ENCODE assay signal across 8 cellular contexts in the genomic region with DNA sequence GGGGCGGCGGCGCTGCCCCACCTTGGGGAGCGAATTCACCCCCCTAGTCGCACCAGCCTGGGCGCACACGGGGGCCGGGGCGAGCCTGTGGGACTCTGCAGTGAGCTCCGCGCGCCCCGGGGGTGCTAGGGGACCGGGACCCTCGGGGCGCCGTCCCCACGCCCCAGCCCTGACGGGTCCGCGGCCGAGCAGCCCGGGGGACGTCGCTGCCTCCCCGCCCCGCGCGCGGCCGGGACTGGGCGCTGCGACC. TPM values are rescaled to one million over a fixed set of nuclear protein-coding genes. Genes with fewer than 3 reads are reported as not detected.
DNase-seq lines count a peak whose midpoint lies in the region; ATAC-seq, FAIRE-seq and TF ChIP-seq lines count a peak whose summit lies in the region.

No MANE protein-coding gene starts in this region.

- intact Hi-C loops in ascending aorta (cut with DNase I) (loop anchor here (2.0 to 10.0 kb wide), 2 partner anchors 88 to 700 kb away; partner anchors contain the start of gene ATP5PO), uterus (cut with DNase I; ENCODE audit: low total_unique reads) (no loop called here)

- TF ChIP-seq POLR2A in uterus (IDR thresholded peaks at IDR 0.05) (no peak), H54 (IDR thresholded peaks at IDR 0.05; ENCODE audit: low read depth, low read length) (no peak)

- H3K27ac ChIP-seq in ascending aorta, result peak overlapping the region in 1 of 2 donors; percentile 90
- peak overlapping the region; percentile 92 to 95 for H3K27ac ChIP-seq in lung (ENCODE audit: low read depth in 1 of 2, low read length in 1 of 2)
- H3K27ac ChIP-seq in uterus, result peak overlapping the region; percentile 77 to 87

- ATAC-seq in lung (ENCODE audit: insufficient read depth, low FRiP score), result peak; percentile 4

- no peak for FAIRE-seq in H54 (lab: Jason Lieb, UNC)

- H3K9me3 ChIP-seq in ascending aorta (no peaks in the 10 kb centered on the region), lung (ENCODE audit: control insufficient read depth in 2 of 2, insufficient read depth in 1 of 2, low read length in 1 of 2) (no peaks in the 10 kb centered on the region), uterus (no peaks in the 10 kb centered on the region)

- WGBS in lung, 2 donors, result 0 to 1% methylated on average over 14 to 33 of the region's 33 CpGs

- H3K4me1 ChIP-seq in ascending aorta (peaks cover 0 to 2% of the 10 kb centered on the region in 2 donors), lung (ENCODE audit: control insufficient read depth in 2 of 2, insufficient read depth in 2 of 2, low read length in 2 of 2) (peaks cover 8 to 17% of the 10 kb centered on the region in 2 donors), uterus (no peaks in the 10 kb centered on the region)

- TF ChIP-seq CTCF in ascending aorta (IDR thresholded peaks at IDR 0.05) (no peak), lung (IDR thresholded peaks at IDR 0.05; ENCODE audit: control extremely low read depth, extremely low read depth) (no peak), uterus (IDR thresholded peaks at IDR 0.05) (no peak), GM13976 (IDR thresholded peaks at IDR 0.05; ENCODE audit: borderline replicate concordance, control extremely low read depth, extremely low read depth, insufficient read depth, missing control alignments) (no peak)

- in situ Hi-C loops in GM13976 (cut with MboI; ENCODE audit: low sequenced_read_pairs, unreplicated experiment), result loop anchor here (25.0 kb wide), 1 partner anchor 702 kb away; the partner anchor contains the start of gene ATP5PO

- no peaks in the 10 kb centered on the region for H3K36me3 ChIP-seq in ascending aorta
- no peaks in the 10 kb centered on the region for H3K36me3 ChIP-seq in lung (ENCODE audit: control insufficient read depth in 2 of 2, insufficient read depth in 2 of 2, low read length in 2 of 2)
- H3K36me3 ChIP-seq in uterus, result no peaks in the 10 kb centered on the region

- H3K4me3 ChIP-seq in ascending aorta (peak overlapping the region; percentile 74 to 81), lung (peak overlapping the region; percentile 94), uterus (peak overlapping the region; percentile 41 to 75)

- DNase-seq in stimulated activated CD4-positive, alpha-beta T cell treated with anti-CD3 and anti-CD28 coated beads, Interleukin-15, amount 100 ng/mL, for 24 hours, result peak; percentile 13
- DNase-seq in stimulated activated CD4-positive, alpha-beta T cell treated with anti-CD3 and anti-CD28 coated beads, Interleukin-2, amount 100 ng/mL, for 24 hours, result no peak
- no peak for DNase-seq in ascending aorta (ENCODE audit: low spot score in 2 of 2)
- DNase-seq in lung (ENCODE audit: low spot score), result no peak
- no peak for DNase-seq in uterus
- DNase-seq in GM13976 (ENCODE audit: low spot score), result no peak
- DNase-seq in NCI-H2029 (lab: John Stamatoyannopoulos, UW), result no peak
- DNase-seq in H54 (ENCODE audit: insufficient read length, low spot score), result no peak

- H3K27me3 ChIP-seq in ascending aorta (no peaks in the 10 kb centered on the region), lung (ENCODE audit: control insufficient read depth, insufficient read depth) (no peaks in the 10 kb centered on the region), uterus (no peaks in the 10 kb centered on the region)

RNA-seq across cellular contexts. Expression of gene RCAN1, which starts 0.5 kb away (rescaled TPM):
- total RNA-seq in ascending aorta (12.5 TPM), lung (10 to 100 TPM; 29.3 to 32.8 TPM), uterus (10 to 100 TPM; 12.4 to 22.5 (median 16.5) TPM)
- 10 to 100 TPM; 12.2 to 30.3 TPM for polyA plus RNA-seq in lung

RNA-seq across cellular contexts. Expression of gene CLIC6, which starts 54.4 kb away (rescaled TPM):
- total RNA-seq in ascending aorta, result 6.2 TPM
- 10 to 100 TPM; 35.4 to 63.9 TPM for total RNA-seq in lung
- polyA plus RNA-seq in lung, result 10 to 100 TPM; 15.1 to 25.9 TPM
- under 1 TPM; under 0.01 to 0.69 (median 0.38) TPM for total RNA-seq in uterus
